11 cellular contexts compared by ENCODE assay signal in the genomic region with DNA sequence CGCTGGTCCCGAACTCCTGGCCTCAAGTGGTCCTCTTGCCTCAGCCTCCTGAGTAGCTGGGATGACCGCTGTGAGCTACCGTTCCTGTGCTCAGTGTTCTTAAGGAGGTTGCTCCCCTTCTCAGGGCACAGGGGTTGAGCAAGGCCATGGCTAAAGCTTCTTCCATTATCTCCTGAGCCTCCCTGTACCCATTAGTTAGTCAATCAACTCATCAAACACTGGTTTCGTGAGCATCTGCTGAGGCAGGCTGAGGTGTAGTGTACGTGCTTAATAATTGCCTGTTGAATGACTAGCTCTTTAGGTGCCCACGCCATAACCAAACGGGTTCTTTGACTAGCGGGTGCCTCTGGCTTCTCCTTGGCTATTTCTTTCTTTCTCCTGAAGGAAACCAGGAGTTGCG. TPM values are rescaled to one million over a fixed set of nuclear protein-coding genes. Genes with fewer than 3 reads are reported as not detected.
DNase-seq lines count a peak whose midpoint lies in the region; ATAC-seq and TF ChIP-seq lines count a peak whose summit lies in the region.
"Had no signal": no experiment of that assay in that cellular context is flagged by ENCODE, and none has a peak within 500 bp of the region (broad histone marks: within the 10 kb centered on the region; RNA-seq: fewer than 3 reads in every experiment).

No MANE protein-coding gene starts in this region.

- no peak for ATAC-seq in natural killer cell

- peak overlapping the region; percentile 31 for H2BK15ac ChIP-seq in mesenchymal stem cell (ENCODE audit: low read depth, poor library complexity, severe bottlenecking)

- peak overlapping the region; percentile 7 to 64 for H3K4ac ChIP-seq in mesenchymal stem cell (ENCODE audit: low read depth in 1 of 2, low read length in 2 of 2)

- DNase-seq in NCI-H69 (lab: John Stamatoyannopoulos, UW) (peak; percentile 52), choroid plexus epithelial cell (ENCODE audit: low read depth) (peak; percentile 17), mesenchymal stem cell (no peak), tibial artery (no peak), middle frontal gyrus (ENCODE audit: extremely low spot score, low spot score) (no peak), KG1 (lab: John Stamatoyannopoulos, UW) (no peak), natural killer cell (no peak)

- peaks cover 0 to 3% of the 10 kb centered on the region in 2 donors for H3K27me3 Mint-ChIP-seq in natural killer cell (ENCODE audit: low read depth in 2 of 2)

- H3K36me3 ChIP-seq in mesenchymal stem cell (ENCODE audit: control insufficient read depth in 1 of 2, insufficient read depth in 2 of 2, low read depth in 1 of 2, low read length in 2 of 2) (peaks cover 0 to 22% of the 10 kb centered on the region in 2 experiments), tibial artery (peaks cover 0 to 4% (median 0%) of the 10 kb centered on the region in 3 donors)
- H3K36me3 ChIP-seq: ovary had no signal

- no peak for TF ChIP-seq CTCF in choroid plexus epithelial cell (conservative IDR thresholded peaks at IDR 0.05; ENCODE audit: low read depth, low read length)
- TF ChIP-seq CTCF in tibial artery (IDR thresholded peaks at IDR 0.05), result no peak
- TF ChIP-seq CTCF in natural killer cell (IDR thresholded peaks at IDR 0.05), result no peak

- peak overlapping the region in 1 of 2 experiments; percentile 90 for H3K14ac ChIP-seq in mesenchymal stem cell (ENCODE audit: low read length in 2 of 2)

- H3K9me3 ChIP-seq in mesenchymal stem cell (ENCODE audit: control insufficient read depth, low read length) (no peaks in the 10 kb centered on the region), tibial artery (no peaks in the 10 kb centered on the region)
- H3K9me3 ChIP-seq: ovary had no signal

- H4K91ac ChIP-seq in mesenchymal stem cell (ENCODE audit: low read length), result peak overlapping the region; percentile 65

- H3K4me1 Mint-ChIP-seq in natural killer cell, result peaks cover 10% of the 10 kb centered on the region in 2 donors

- intact Hi-C loops in tibial artery (cut with DNase I; ENCODE audit: low total_unique reads), result no loop called here
- intact Hi-C loops in natural killer cell (cut with micrococcal nuclease), result no loop called here

- H2AFZ ChIP-seq in mesenchymal stem cell (ENCODE audit: low read depth, low read length), result no peak overlapping the region

- H4K8ac ChIP-seq in mesenchymal stem cell (ENCODE audit: low read length), result peak overlapping the region; percentile 30

- H2AK5ac ChIP-seq in mesenchymal stem cell (ENCODE audit: low read length, severe bottlenecking), result peak overlapping the region; percentile 59

- H2BK12ac ChIP-seq in mesenchymal stem cell (ENCODE audit: low read length in 2 of 2), result peak overlapping the region; percentile 63 to 94

- no peak overlapping the region for H3K4me3 ChIP-seq in choroid plexus epithelial cell (ENCODE audit: low read depth, low read length)
- no peak overlapping the region for H3K4me3 ChIP-seq in mesenchymal stem cell (ENCODE audit: insufficient read depth in 1 of 2, low read depth in 1 of 2, low read length in 2 of 2)
- no peak overlapping the region for H3K4me3 ChIP-seq in tibial artery
- H3K4me3 ChIP-seq: ovary had no signal

- no peak overlapping the region for H3K23ac ChIP-seq in mesenchymal stem cell (ENCODE audit: low read length in 2 of 2)

- H3K27ac ChIP-seq in mesenchymal stem cell (ENCODE audit: low read length, poor library complexity, severe bottlenecking) (peak overlapping the region; percentile 95), tibial artery (peak overlapping the region; percentile 98 to 99)
- H3K27ac ChIP-seq: VCaP had no signal

- peak overlapping the region; percentile 85 to 91 for H3K18ac ChIP-seq in mesenchymal stem cell (ENCODE audit: low read depth in 1 of 2, low read length in 2 of 2)

- 91% methylated on average over 10 of the region's 10 CpGs for WGBS in mesenchymal stem cell

- H3K9ac ChIP-seq in mesenchymal stem cell (ENCODE audit: low read length), result peak overlapping the region; percentile 68

- H3K27me3 ChIP-seq in mesenchymal stem cell (ENCODE audit: control insufficient read depth in 1 of 2, insufficient read depth in 1 of 2, low read length in 2 of 2), result no peaks in the 10 kb centered on the region
- H3K27me3 ChIP-seq in tibial artery, result no peaks in the 10 kb centered on the region
- H3K27me3 ChIP-seq: ovary had no signal

- no peaks in the 10 kb centered on the region for H3K36me3 Mint-ChIP-seq in natural killer cell

- peaks cover 60% of the 10 kb centered on the region for H3K4me1 ChIP-seq in mesenchymal stem cell (ENCODE audit: control insufficient read depth, insufficient read depth, low read depth, low read length)
- peaks cover 0 to 59% (median 55%) of the 10 kb centered on the region in 4 donors for H3K4me1 ChIP-seq in tibial artery

- H3K4me3 Mint-ChIP-seq in natural killer cell, result no peak overlapping the region

- H3K79me1 ChIP-seq in mesenchymal stem cell (replicated peaks; ENCODE audit: low read length, poor library complexity, severe bottlenecking), result peaks cover 1% of the 10 kb centered on the region

- peak overlapping the region; percentile 46 for H2BK5ac ChIP-seq in mesenchymal stem cell (ENCODE audit: low read depth, low read length, poor library complexity, severe bottlenecking)

- no peaks in the 10 kb centered on the region for H3K9me3 Mint-ChIP-seq in natural killer cell
- H3K9me3 Mint-ChIP-seq: activated T-helper 1 cell treated with anti-CD3 and anti-CD28 coated beads, Interleukin-12 subunit alpha, Interleukin-12 subunit beta, Interleukin-2, Interleukin-4 antibody, amounts not matched to agents 30 ng/mL and 10 ng/mL and 1 ng/mL, durations not matched to agents 14 hours and 24 hours and 36 hours had no signal

- H3K4me2 ChIP-seq in mesenchymal stem cell (ENCODE audit: low read length, poor library complexity, severe bottlenecking), result no peak overlapping the region

- no peak overlapping the region for H3K27ac Mint-ChIP-seq in natural killer cell

- peak overlapping the region; percentile 3 for H2BK120ac ChIP-seq in mesenchymal stem cell (ENCODE audit: low read depth, low read length)

RNA-seq across cellular contexts. Expression of a gene that starts 11.7 kb away (rescaled TPM):
- polyA plus RNA-seq in mesenchymal stem cell (2013, experiment 1 of 2), result 0.14 TPM
- 0.08 TPM for polyA plus RNA-seq in mesenchymal stem cell (2013, experiment 2 of 2)
- not detected for total RNA-seq in natural killer cell
- total RNA-seq: dermis microvascular lymphatic vessel endothelial cell had no signal

RNA-seq across cellular contexts. Expression of a gene that starts 24.0 kb away (rescaled TPM):
- 4,381 TPM for polyA plus RNA-seq in mesenchymal stem cell (2013, experiment 1 of 2)
- polyA plus RNA-seq in mesenchymal stem cell (2013, experiment 2 of 2), result 4,150 TPM
- total RNA-seq in natural killer cell, result 1 to 10 TPM; 2.3 to 7.5 (median 2.6) TPM

RNA-seq across cellular contexts. Expression of a gene that starts 27.0 kb away (rescaled TPM):
- polyA plus RNA-seq in mesenchymal stem cell (2013, experiment 1 of 2), result 34.9 TPM
- polyA plus RNA-seq in mesenchymal stem cell (2013, experiment 2 of 2), result 33.0 TPM
- 100 to 1,000 TPM; 124 to 162 (median 135) TPM for total RNA-seq in natural killer cell

RNA-seq across cellular contexts. Expression of a gene that starts 47.5 kb away (rescaled TPM):
- polyA plus RNA-seq in mesenchymal stem cell (2013, experiment 1 of 2), result 17.9 TPM
- 17.2 TPM for polyA plus RNA-seq in mesenchymal stem cell (2013, experiment 2 of 2)
- 1 to 10 TPM; 1.1 to 2.1 (median 1.5) TPM for total RNA-seq in natural killer cell

Comparison
In these comparisons a context has a peak if more than half of its experiments do, and no peak if none do; other contexts are left out.
1. DNase-seq: peak in NCI-H69 (single experiment) and choroid plexus epithelial cell (single experiment); none in mesenchymal stem cell (single experiment), tibial artery (0 of 2), middle frontal gyrus (single experiment), KG1 (single experiment) and natural killer cell (single experiment).